In genomic region chr7:101169110-101169837, GRCh38 we compare ENCODE assay signal across 1 cellular context.
TF ChIP-seq lines count a peak whose summit lies in the region.

No MANE protein-coding gene starts in this region.

TF ChIP-seq in K562, 482 proteins besides CTCF, POLR2A, EP300 and RAD21 (continues in another document):
- no peak for TF ChIP-seq SP2 (IDR thresholded peaks at IDR 0.05; ENCODE audit: extremely low read depth, low read depth, low read length, poor library complexity, severe bottlenecking)
- no peak for TF ChIP-seq SRSF9 (IDR thresholded peaks at IDR 0.05; ENCODE audit: borderline replicate concordance, low read depth, low read length)
- no peak for TF ChIP-seq WHSC1 (IDR thresholded peaks at IDR 0.05; ENCODE audit: low read length)
- peak; percentile 23; the same call in 1 of the 2 replicates for TF ChIP-seq BCOR (IDR thresholded peaks at IDR 0.05)
- no peak for TF ChIP-seq MXI1 (IDR thresholded peaks at IDR 0.05; ENCODE audit: low read depth, low read length)
- no peak for TF ChIP-seq PHB (CRISPR knock-in tag; IDR thresholded peaks at IDR 0.05)
- no peak for TF ChIP-seq DEAF1 (CRISPR knock-in tag; IDR thresholded peaks at IDR 0.05)
- TF ChIP-seq MLX (CRISPR knock-in tag; conservative IDR thresholded peaks at IDR 0.05), result no peak
- TF ChIP-seq ZNF133 (CRISPR knock-in tag; IDR thresholded peaks at IDR 0.05), result no peak
- no peak for TF ChIP-seq NR3C1 (CRISPR knock-in tag; IDR thresholded peaks at IDR 0.05)
- TF ChIP-seq MEF2D (tag; conservative IDR thresholded peaks at IDR 0.05; ENCODE audit: low read depth), result no peak
- no peak for TF ChIP-seq ZNF740 (CRISPR knock-in tag; IDR thresholded peaks at IDR 0.05)
- TF ChIP-seq ZNF740 (tag; IDR thresholded peaks at IDR 0.05), result no peak
- no peak for TF ChIP-seq SREBF2 (CRISPR knock-in tag; IDR thresholded peaks at IDR 0.05)
- TF ChIP-seq HES1 (IDR thresholded peaks at IDR 0.05; ENCODE audit: low read depth), result 0 out of 2 replicates have a peak, but pooled peaks have one; percentile 12
- TF ChIP-seq ZNF274 (IDR thresholded peaks at IDR 0.05; ENCODE audit: borderline replicate concordance, low read depth, low read length), result no peak
- peak; percentile 44; the same call in 1 of the 2 replicates for TF ChIP-seq ZBTB2 (IDR thresholded peaks at IDR 0.05)
- no peak for TF ChIP-seq BCLAF1 (IDR thresholded peaks at IDR 0.05; ENCODE audit: borderline replicate concordance in 1 of 2, control insufficient read depth in 1 of 2, low read depth in 2 of 2, low read length in 1 of 2)
- no peak for TF ChIP-seq GATA2 (CRISPR knock-in tag; IDR thresholded peaks at IDR 0.05)
- no peak for TF ChIP-seq CUX1 (CRISPR knock-in tag; IDR thresholded peaks at IDR 0.05)
- TF ChIP-seq CBFA2T2 (conservative IDR thresholded peaks at IDR 0.05), result peak; percentile 26; the same call in 1 of the 2 replicates
- TF ChIP-seq BRF2 (IDR thresholded peaks at IDR 0.05; ENCODE audit: borderline replicate concordance, insufficient read depth, insufficient read length), result no peak
- TF ChIP-seq POLR2AphosphoS2 (IDR thresholded peaks at IDR 0.05; ENCODE audit: low read length), result no peak
- TF ChIP-seq AFF4 (CRISPR knock-in tag; IDR thresholded peaks at IDR 0.05), result no peak
- peak; percentile 90 for TF ChIP-seq FOSL1 (tag; conservative IDR thresholded peaks at IDR 0.05)
- TF ChIP-seq ZHX1 (conservative IDR thresholded peaks at IDR 0.05; ENCODE audit: low read length), result no peak
- TF ChIP-seq ZNF696 (CRISPR knock-in tag; conservative IDR thresholded peaks at IDR 0.05), result no peak
- TF ChIP-seq SMARCA5 (IDR thresholded peaks at IDR 0.05), result no peak
- TF ChIP-seq DMBX1 (CRISPR knock-in tag; IDR thresholded peaks at IDR 0.05; ENCODE audit: borderline replicate concordance), result no peak
- no peak for TF ChIP-seq CEBPB (tag; IDR thresholded peaks at IDR 0.05)
- no peak for TF ChIP-seq MITF (IDR thresholded peaks at IDR 0.05)
- TF ChIP-seq BDP1 (IDR thresholded peaks at IDR 0.05; ENCODE audit: insufficient read depth, insufficient read length), result no peak
- TF ChIP-seq ZEB2 (IDR thresholded peaks at IDR 0.05), result 0 out of 2 replicates have a peak, but pooled peaks have one; percentile 22
